Comparison of ENCODE assay signal across 1 cellular context in the genomic region with DNA sequence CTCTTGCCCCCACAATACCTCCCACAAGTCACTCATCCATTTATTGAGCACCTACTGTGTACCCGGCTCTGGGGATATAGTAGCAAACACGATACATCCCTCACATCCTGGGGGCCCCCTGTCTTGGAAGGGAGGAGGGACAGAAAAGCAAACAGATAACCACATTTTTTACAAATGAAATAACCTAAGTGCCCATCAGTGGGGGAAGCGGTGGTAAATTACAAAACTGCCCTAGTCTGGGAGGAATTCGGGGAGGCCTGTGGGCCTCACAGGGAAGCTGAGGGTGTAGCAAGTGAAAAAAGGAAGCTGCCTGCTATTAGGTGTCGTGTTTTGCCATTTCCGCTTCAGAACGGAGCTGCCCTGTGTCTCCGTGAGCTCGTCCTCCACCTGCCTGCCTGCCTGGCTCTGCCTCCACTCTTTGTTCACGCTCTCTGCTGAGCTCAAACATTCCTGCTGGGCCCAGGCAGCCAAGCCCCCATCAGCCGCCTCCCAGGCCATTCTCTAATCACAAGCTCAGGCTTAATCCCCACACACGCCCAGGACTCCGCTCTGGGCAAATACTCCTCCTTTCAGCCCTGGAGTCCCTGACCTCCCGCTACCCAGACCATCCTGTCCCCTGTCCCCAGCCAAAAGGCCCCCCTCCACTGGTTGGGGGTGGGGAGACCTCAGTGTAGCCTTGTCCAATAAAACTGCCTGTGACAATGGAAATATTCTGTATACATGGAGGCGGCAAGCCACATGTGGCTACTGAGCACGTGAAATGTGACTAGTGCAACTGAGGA.
A peak's percentile ranks its signal among the peaks of the same experiment; 100 is the strongest.
TF ChIP-seq lines count a peak whose summit lies in the region.

No MANE protein-coding gene starts in this region.

TF ChIP-seq in K562, 482 proteins besides CTCF, POLR2A, EP300 and RAD21:
- TF ChIP-seq ZBTB40 (IDR thresholded peaks at IDR 0.05): peak; percentile 74; the same call in 1 of the 2 replicates
- no peak for TF ChIP-seq ZBTB40 (CRISPR knock-in tag; IDR thresholded peaks at IDR 0.05)
- TF ChIP-seq ZNF354B (CRISPR knock-in tag; IDR thresholded peaks at IDR 0.05): no peak
- no peak for TF ChIP-seq RERE (CRISPR knock-in tag; IDR thresholded peaks at IDR 0.05; ENCODE audit: borderline replicate concordance)
- 0 out of 2 replicates have a peak, but pooled peaks have one; percentile 28 for TF ChIP-seq GABPA (tag; conservative IDR thresholded peaks at IDR 0.05; ENCODE audit: low read depth)
- TF ChIP-seq ZKSCAN8 (CRISPR knock-in tag; IDR thresholded peaks at IDR 0.05): peak; percentile 83
- no peak for TF ChIP-seq ZNF239 (CRISPR knock-in tag; IDR thresholded peaks at IDR 0.05)
- TF ChIP-seq CCAR2 (IDR thresholded peaks at IDR 0.05; ENCODE audit: low read depth, low read length): no peak
